Comparison of ENCODE assay signal across 9 cellular contexts in genomic region chr13:46321494-46322225, GRCh38.
A peak's percentile ranks its signal among the peaks of the same experiment; 100 is the strongest.
DNase-seq lines count a peak whose midpoint lies in the region; ATAC-seq and TF ChIP-seq lines count a peak whose summit lies in the region.
"Had no signal": no experiment of that assay in that cellular context is flagged by ENCODE, and none has a peak within 500 bp of the region (broad histone marks: within the 10 kb centered on the region; RNA-seq: fewer than 3 reads in every experiment).

No MANE protein-coding gene starts in this region.

- H3K4me3 ChIP-seq in Jurkat, Clone E6-1 (ENCODE audit: low read length) = peak overlapping the region; percentile 48
- no peak overlapping the region for H3K4me3 ChIP-seq in skeletal muscle cell (ENCODE audit: low read depth, low read length)

- peak; percentile 66 to 71 for ATAC-seq in left cardiac atrium
- ATAC-seq in GM21423 (IDR thresholded peaks at IDR 0.05; ENCODE audit: unreplicated experiment) = no peak
- ATAC-seq: left colon had no signal

- peak overlapping the region; percentile 90 for H3K27ac Mint-ChIP-seq in activated naive CD8-positive, alpha-beta T cell treated with anti-CD3 and anti-CD28 coated beads for 36 hours

- intact Hi-C loops in left cardiac atrium (cut with DNase I) = no loop called here

- peak overlapping the region; percentile 78 for H3K4me3 Mint-ChIP-seq in activated naive CD8-positive, alpha-beta T cell treated with anti-CD3 and anti-CD28 coated beads for 36 hours

- TF ChIP-seq CTCF in GM10248 (IDR thresholded peaks at IDR 0.05; ENCODE audit: control extremely low read depth, extremely low read depth, low read depth, missing control alignments) = peak; percentile 89

- POLR2A ChIA-PET in GM10248 (lab: Yijun Ruan, JAX) = no interaction called here

- CTCF ChIA-PET in GM10248 (lab: Yijun Ruan, JAX) = interaction anchor here (0.6 to 2.0 kb wide), 29 partner anchors 9 to 809 kb away, joined by 3 to 15 read pairs (median 3); partner anchors contain the start of gene ZC3H13

- peaks cover 27% of the 10 kb centered on the region for H3K4me1 Mint-ChIP-seq in activated naive CD8-positive, alpha-beta T cell treated with anti-CD3 and anti-CD28 coated beads for 36 hours

- peaks cover 5% of the 10 kb centered on the region for H3K9me3 Mint-ChIP-seq in activated naive CD8-positive, alpha-beta T cell treated with anti-CD3 and anti-CD28 coated beads for 36 hours

- peaks cover 15% of the 10 kb centered on the region for H3K36me3 Mint-ChIP-seq in activated naive CD8-positive, alpha-beta T cell treated with anti-CD3 and anti-CD28 coated beads for 36 hours

- DNase-seq in GM10248 (ENCODE audit: extremely low spot score) = peak; percentile 74
- DNase-seq in Jurkat, Clone E6-1 (ENCODE audit: low read depth, low spot score) = peak; percentile 88
- peak; percentile 3 to 30 for DNase-seq in SW 1271 (lab: John Stamatoyannopoulos, UW)
- peak; percentile 67 for DNase-seq in activated naive CD8-positive, alpha-beta T cell treated with anti-CD3 and anti-CD28 coated beads for 36 hours
- peak; percentile 65 for DNase-seq in left cardiac atrium
- DNase-seq in skeletal muscle cell (ENCODE audit: low read depth) = peak; percentile 32
- DNase-seq in NCI-H2029 (lab: John Stamatoyannopoulos, UW) = no peak

- H3K27me3 Mint-ChIP-seq in activated naive CD8-positive, alpha-beta T cell treated with anti-CD3 and anti-CD28 coated beads for 36 hours = no peaks in the 10 kb centered on the region
